ENCODE assay signal across 19 cellular contexts in genomic region chr22:46953968-46954755, GRCh38.
"Had no signal": no experiment of that assay in that cellular context is flagged by ENCODE, and none has a peak within 500 bp of the region (broad histone marks: within the 10 kb centered on the region; RNA-seq: fewer than 3 reads in every experiment).

No MANE protein-coding gene starts in this region.

- H3K27ac Mint-ChIP-seq: activated CD4-positive, alpha-beta memory T cell treated with anti-CD3 and anti-CD28 coated beads for 36 hours; activated CD8-positive, alpha-beta memory T cell treated with anti-CD3 and anti-CD28 coated beads, Interleukin-2, amount 10 ng/mL, durations not matched to agents 7 days and 5 days; activated naive CD4-positive, alpha-beta T cell treated with anti-CD3 and anti-CD28 coated beads for 36 hours; activated naive CD8-positive, alpha-beta T cell treated with anti-CD3 and anti-CD28 coated beads, Interleukin-2, amount 50 U/mL, for 24 hours; activated T-helper 2 cell treated with anti-CD3 and anti-CD28 coated beads, Interferon-gamma antibody, Interleukin-2, Interleukin-4, amounts not matched to agents 10 μg/mL and 5 μg/mL and 100 μg/mL, durations not matched to agents 14 hours and 24 hours and 36 hours; dendritic cell treated with granulocyte-macrophage colony-stimulating factor and Interleukin-4, amounts not matched to agents 40 ng/mL and 50 ng/mL, for 4 days; nephron progenitor cell; stimulated activated naive CD8-positive, alpha-beta T cell treated with anti-CD3 and anti-CD28 coated beads, Interleukin-15, Interleukin-2, amounts not matched to agents 100 ng/mL and 50 ng/mL, for 24 hours had no signal

- H2AFZ ChIP-seq: hepatocyte had no signal

- H3K4me2 ChIP-seq: hepatocyte had no signal

- DNase-seq: activated CD4-positive, alpha-beta memory T cell treated with anti-CD3 and anti-CD28 coated beads for 36 hours; activated CD8-positive, alpha-beta memory T cell treated with anti-CD3 and anti-CD28 coated beads, Interleukin-2, amount 10 ng/mL, durations not matched to agents 7 days and 5 days; activated naive CD4-positive, alpha-beta T cell treated with anti-CD3 and anti-CD28 coated beads for 36 hours; activated naive CD8-positive, alpha-beta T cell treated with anti-CD3 and anti-CD28 coated beads, Interleukin-2, amount 50 U/mL, for 24 hours; activated T-cell treated with anti-CD3 and anti-CD28 coated beads, Interleukin-2, amount 50 U/mL, for 1 hour; effector memory CD4-positive, alpha-beta T cell; kidney glomerular epithelial cell; nephron progenitor cell; spleen; upper lobe of left lung had no signal

- H3K9me3 ChIP-seq: ascending aorta, breast epithelium, gastroesophageal sphincter, spleen, upper lobe of left lung had no signal

- H3K27me3 ChIP-seq: ascending aorta, breast epithelium, gastroesophageal sphincter, hepatocyte, spleen, upper lobe of left lung had no signal

- ATAC-seq: activated CD8-positive, alpha-beta memory T cell treated with anti-CD3 and anti-CD28 coated beads, Interleukin-2, amount 10 ng/mL, durations not matched to agents 7 days and 5 days; activated naive CD8-positive, alpha-beta T cell treated with anti-CD3 and anti-CD28 coated beads, Interleukin-2, amount 50 U/mL, for 24 hours; gastroesophageal sphincter; sciatic nerve had no signal

- H3K36me3 ChIP-seq: breast epithelium had no signal

- H3K4me3 Mint-ChIP-seq: activated CD4-positive, alpha-beta memory T cell treated with anti-CD3 and anti-CD28 coated beads for 36 hours; activated CD8-positive, alpha-beta memory T cell treated with anti-CD3 and anti-CD28 coated beads, Interleukin-2, amount 10 ng/mL, durations not matched to agents 7 days and 5 days; activated naive CD4-positive, alpha-beta T cell treated with anti-CD3 and anti-CD28 coated beads for 36 hours; activated naive CD8-positive, alpha-beta T cell treated with anti-CD3 and anti-CD28 coated beads, Interleukin-2, amount 50 U/mL, for 24 hours; dendritic cell treated with granulocyte-macrophage colony-stimulating factor and Interleukin-4, amounts not matched to agents 40 ng/mL and 50 ng/mL, for 4 days; nephron progenitor cell; stimulated activated naive CD8-positive, alpha-beta T cell treated with anti-CD3 and anti-CD28 coated beads, Interleukin-15, Interleukin-2, amounts not matched to agents 100 ng/mL and 50 ng/mL, for 24 hours had no signal

- H3K4me1 ChIP-seq: ascending aorta, breast epithelium, gastroesophageal sphincter, upper lobe of left lung had no signal

- H3K4me3 ChIP-seq: ascending aorta, breast epithelium, gastroesophageal sphincter, hepatocyte, spleen, upper lobe of left lung had no signal

- H3K27ac ChIP-seq: ascending aorta, breast epithelium, gastroesophageal sphincter, hepatocyte, spleen, upper lobe of left lung, VCaP had no signal

- H3K4me1 Mint-ChIP-seq: activated CD8-positive, alpha-beta memory T cell treated with anti-CD3 and anti-CD28 coated beads, Interleukin-2, amount 10 ng/mL, durations not matched to agents 7 days and 5 days; activated naive CD8-positive, alpha-beta T cell treated with anti-CD3 and anti-CD28 coated beads, Interleukin-2, amount 50 U/mL, for 24 hours had no signal

- H3K9me3 Mint-ChIP-seq: activated CD4-positive, alpha-beta memory T cell treated with anti-CD3 and anti-CD28 coated beads for 36 hours; activated naive CD4-positive, alpha-beta T cell treated with anti-CD3 and anti-CD28 coated beads for 36 hours; activated naive CD8-positive, alpha-beta T cell treated with anti-CD3 and anti-CD28 coated beads, Interleukin-2, amount 50 U/mL, for 24 hours; activated T-helper 2 cell treated with anti-CD3 and anti-CD28 coated beads, Interferon-gamma antibody, Interleukin-2, Interleukin-4, amounts not matched to agents 10 μg/mL and 5 μg/mL and 100 μg/mL, durations not matched to agents 14 hours and 24 hours and 36 hours; dendritic cell treated with granulocyte-macrophage colony-stimulating factor and Interleukin-4, amounts not matched to agents 40 ng/mL and 50 ng/mL, for 4 days; nephron progenitor cell; stimulated activated naive CD8-positive, alpha-beta T cell treated with anti-CD3 and anti-CD28 coated beads, Interleukin-15, Interleukin-2, amounts not matched to agents 100 ng/mL and 50 ng/mL, for 24 hours had no signal

- H3K27me3 Mint-ChIP-seq: activated CD4-positive, alpha-beta memory T cell treated with anti-CD3 and anti-CD28 coated beads for 36 hours; activated CD8-positive, alpha-beta memory T cell treated with anti-CD3 and anti-CD28 coated beads, Interleukin-2, amount 10 ng/mL, durations not matched to agents 7 days and 5 days; activated naive CD8-positive, alpha-beta T cell treated with anti-CD3 and anti-CD28 coated beads, Interleukin-2, amount 50 U/mL, for 24 hours; dendritic cell treated with granulocyte-macrophage colony-stimulating factor and Interleukin-4, amounts not matched to agents 40 ng/mL and 50 ng/mL, for 4 days; stimulated activated naive CD8-positive, alpha-beta T cell treated with anti-CD3 and anti-CD28 coated beads, Interleukin-15, Interleukin-2, amounts not matched to agents 100 ng/mL and 50 ng/mL, for 24 hours had no signal

- H3K79me2 ChIP-seq: hepatocyte had no signal
